ENCODE assay signal across 16 cellular contexts in genomic region chr10:51367120-51367519, GRCh38.
A peak's percentile ranks its signal among the peaks of the same experiment; 100 is the strongest.
DNase-seq lines count a peak whose midpoint lies in the region; ATAC-seq and TF ChIP-seq lines count a peak whose summit lies in the region.
"Had no signal": no experiment of that assay in that cellular context is flagged by ENCODE, and none has a peak within 500 bp of the region (broad histone marks: within the 10 kb centered on the region; RNA-seq: fewer than 3 reads in every experiment).

No MANE protein-coding gene starts in this region.

- WGBS in sigmoid colon, 2 donors, result 79 to 90% methylated on average over 4 of the region's 4 CpGs

- no peaks in the 10 kb centered on the region for H3K9me3 ChIP-seq in left lung
- no peaks in the 10 kb centered on the region for H3K9me3 ChIP-seq in sigmoid colon
- H3K9me3 ChIP-seq in BE2C, result no peaks in the 10 kb centered on the region
- H3K9me3 ChIP-seq: Caco-2 had no signal

- peak overlapping the region in 1 of 2 donors; percentile 40 for H3K27ac ChIP-seq in left lung
- peak overlapping the region in 3 of 4 donors; percentile 17 to 34 (median 31) for H3K27ac ChIP-seq in sigmoid colon
- H3K27ac ChIP-seq: VCaP had no signal

- DNase-seq in NCI-H2227 treated with DMSO at 0.1 percent for 48 hours (lab: John Stamatoyannopoulos, UW), result peak; percentile 6
- DNase-seq in fibroblast of peridontal ligament (ENCODE audit: extremely low read depth), result peak; percentile 74
- DNase-seq in left lung, result no peak
- no peak for DNase-seq in sigmoid colon
- no peak for DNase-seq in BE2C
- no peak for DNase-seq in islet precursor cell
- DNase-seq: activated CD8-positive, alpha-beta T cell treated with anti-CD3 and anti-CD28 coated beads, Interleukin-2, amount 10 ng/mL, durations not matched to agents 7 days and 5 days; aorta; Caco-2; GDM1; NCI-H1105; NCI-H82 had no signal

- TF ChIP-seq CTCF in left lung (IDR thresholded peaks at IDR 0.05), result no peak
- no peak for TF ChIP-seq CTCF in sigmoid colon (IDR thresholded peaks at IDR 0.05)
- no peak for TF ChIP-seq CTCF in BE2C (IDR thresholded peaks at IDR 0.05; ENCODE audit: low read depth, low read length)

- H3K4me1 ChIP-seq in left lung (no peaks in the 10 kb centered on the region), sigmoid colon (peaks cover 0 to 8% (median 2%) of the 10 kb centered on the region in 4 donors), BE2C (no peaks in the 10 kb centered on the region)

- no peak for TF ChIP-seq EP300 in sigmoid colon (IDR thresholded peaks at IDR 0.05)

- peak; percentile 31 for ATAC-seq in left lung
- no peak for ATAC-seq in GM18867 (IDR thresholded peaks at IDR 0.05; ENCODE audit: unreplicated experiment)
- ATAC-seq in HG02763 (IDR thresholded peaks at IDR 0.05; ENCODE audit: unreplicated experiment), result no peak
- ATAC-seq: activated CD8-positive, alpha-beta T cell treated with anti-CD3 and anti-CD28 coated beads, Interleukin-2, amount 10 ng/mL, durations not matched to agents 7 days and 5 days; activated T-helper 17 cell treated with anti-CD3 and anti-CD28 coated beads, Interleukin-2, amount 50 U/mL, for 72 hours had no signal

- H3K27me3 ChIP-seq in left lung (no peaks in the 10 kb centered on the region), sigmoid colon (no peaks in the 10 kb centered on the region), BE2C (no peaks in the 10 kb centered on the region)

- H3K36me3 ChIP-seq in left lung (no peaks in the 10 kb centered on the region), sigmoid colon (no peaks in the 10 kb centered on the region), BE2C (no peaks in the 10 kb centered on the region)

- intact Hi-C loops in left lung (cut with DNase I), result no loop called here
- intact Hi-C loops in sigmoid colon (cut with DNase I), result no loop called here

- no peak overlapping the region for H3K4me3 ChIP-seq in left lung
- no peak overlapping the region for H3K4me3 ChIP-seq in sigmoid colon
- no peak overlapping the region for H3K4me3 ChIP-seq in BE2C (ENCODE audit: low read depth, low read length)

- no peak for TF ChIP-seq POLR2A in sigmoid colon (IDR thresholded peaks at IDR 0.05)

Comparison
In these comparisons a context has a peak if more than half of its experiments do, and no peak if none do; other contexts are left out.
1. DNase-seq: peak in NCI-H2227 treated with DMSO at 0.1 percent for 48 hours (single experiment) and fibroblast of peridontal ligament (single experiment); none in left lung (0 of 2), sigmoid colon (single experiment), BE2C (single experiment) and islet precursor cell (single experiment).